In genomic region chr3:152296382-152296781, GRCh38 we compare ENCODE assay signal across 14 cellular contexts. TPM values are rescaled to one million over a fixed set of nuclear protein-coding genes. Genes with fewer than 3 reads are reported as not detected.
DNase-seq lines count a peak whose midpoint lies in the region; ATAC-seq and TF ChIP-seq lines count a peak whose summit lies in the region.
"Had no signal": no experiment of that assay in that cellular context is flagged by ENCODE, and none has a peak within 500 bp of the region (broad histone marks: within the 10 kb centered on the region; RNA-seq: fewer than 3 reads in every experiment).

No MANE protein-coding gene starts in this region.

- peak overlapping the region; percentile 22 for H3K4me3 Mint-ChIP-seq in activated T-cell treated with anti-CD3 and anti-CD28 coated beads, Interleukin-2, amount 50 U/mL, for 4 hours
- H3K4me3 Mint-ChIP-seq in activated B cell treated with CpG ODN at 0.5 μM for 24 hours = no peak overlapping the region
- peak overlapping the region; percentile 51 to 83 (median 71) for H3K4me3 Mint-ChIP-seq in immature natural killer cell

- no peaks in the 10 kb centered on the region for H3K36me3 ChIP-seq in thoracic aorta

- CTCF ChIA-PET in activated B cell treated with CpG ODN at 0.5 μM for 24 hours (lab: Charles Lee) = interaction anchor here (0.6 kb wide), 1 partner anchor 41 kb away, joined by 3 read pairs; no protein-coding TSS in a partner anchor

- POLR2A ChIA-PET in activated B cell treated with CpG ODN at 0.5 μM for 24 hours (lab: Charles Lee) = interaction anchor here (0.6 to 1.8 kb wide), 4 partner anchors 8 to 64 kb away, joined by 4 to 12 read pairs (median 6); no protein-coding TSS in a partner anchor

- peaks cover 52% of the 10 kb centered on the region for H3K36me3 Mint-ChIP-seq in activated T-cell treated with anti-CD3 and anti-CD28 coated beads, Interleukin-2, amount 50 U/mL, for 4 hours (ENCODE audit: insufficient read depth)
- H3K36me3 Mint-ChIP-seq in activated B cell treated with CpG ODN at 0.5 μM for 24 hours (ENCODE audit: low read depth) (peaks cover 48% of the 10 kb centered on the region), immature natural killer cell (peaks cover 3 to 20% (median 15%) of the 10 kb centered on the region in 3 donors)

- H3K27ac Mint-ChIP-seq in activated B cell treated with CpG ODN at 0.5 μM for 24 hours (peak overlapping the region; percentile 8), immature natural killer cell (peak overlapping the region; percentile 63 to 90 (median 83))

- H3K9me3 ChIP-seq in thoracic aorta = no peaks in the 10 kb centered on the region
- H3K9me3 ChIP-seq: Peyer's patch, tibial nerve had no signal

- H3K9me3 Mint-ChIP-seq in activated T-cell treated with anti-CD3 and anti-CD28 coated beads, Interleukin-2, amount 50 U/mL, for 4 hours = no peaks in the 10 kb centered on the region
- no peaks in the 10 kb centered on the region for H3K9me3 Mint-ChIP-seq in activated B cell treated with CpG ODN at 0.5 μM for 24 hours
- no peaks in the 10 kb centered on the region for H3K9me3 Mint-ChIP-seq in immature natural killer cell

- no peaks in the 10 kb centered on the region for H3K27me3 ChIP-seq in thoracic aorta (replicated peaks; ENCODE audit: insufficient read depth)
- H3K27me3 ChIP-seq: Peyer's patch, tibial nerve had no signal

- no peak for ATAC-seq in activated T-cell treated with anti-CD3 and anti-CD28 coated beads, Interleukin-2, amount 50 U/mL, for 4 hours
- ATAC-seq in activated B cell treated with CpG ODN at 0.5 μM for 24 hours (ENCODE audit: low read depth) = no peak
- ATAC-seq in thoracic aorta (ENCODE audit: insufficient number of reproducible peaks, low FRiP score, low read depth) = no peak
- ATAC-seq: left ventricle myocardium superior had no signal

- H3K4me1 ChIP-seq in thoracic aorta (ENCODE audit: control insufficient read depth in 1 of 2, low read depth in 2 of 2) = peaks cover 75 to 86% of the 10 kb centered on the region in 2 donors

- peak overlapping the region; percentile 48 to 83 for H3K27ac ChIP-seq in thoracic aorta

- H3K4me3 ChIP-seq in thoracic aorta = no peak overlapping the region
- H3K4me3 ChIP-seq: Peyer's patch, tibial nerve had no signal

- H3K4me1 Mint-ChIP-seq in activated T-cell treated with anti-CD3 and anti-CD28 coated beads, Interleukin-2, amount 50 U/mL, for 4 hours (ENCODE audit: low read depth) = peaks cover 84% of the 10 kb centered on the region
- H3K4me1 Mint-ChIP-seq in activated B cell treated with CpG ODN at 0.5 μM for 24 hours (peaks cover 85% of the 10 kb centered on the region), immature natural killer cell (peaks cover 89 to 92% of the 10 kb centered on the region in 2 donors)

- TF ChIP-seq CTCF in activated B cell treated with CpG ODN at 0.5 μM for 24 hours (IDR thresholded peaks at IDR 0.05) = no peak
- TF ChIP-seq CTCF in thoracic aorta (IDR thresholded peaks at IDR 0.05) = no peak

- H3K27me3 Mint-ChIP-seq in activated T-cell treated with anti-CD3 and anti-CD28 coated beads, Interleukin-2, amount 50 U/mL, for 4 hours (ENCODE audit: low read depth) = no peaks in the 10 kb centered on the region
- H3K27me3 Mint-ChIP-seq in activated B cell treated with CpG ODN at 0.5 μM for 24 hours = no peaks in the 10 kb centered on the region
- H3K27me3 Mint-ChIP-seq in immature natural killer cell (ENCODE audit: low read depth in 3 of 3) = peaks cover 0 to 2% (median 2%) of the 10 kb centered on the region in 3 donors

- intact Hi-C loops in activated B cell treated with CpG ODN at 0.5 μM for 24 hours (cut with micrococcal nuclease) = loop anchor here (10.0 kb wide), 1 partner anchor 222 kb away; no protein-coding TSS in a partner anchor

- no peak for DNase-seq in activated T-cell treated with anti-CD3 and anti-CD28 coated beads, Interleukin-2, amount 50 U/mL, for 4 hours
- DNase-seq in activated T-cell treated with anti-CD3 and anti-CD28 coated beads, Interleukin-2, amount 50 U/mL, for 1 hour = no peak
- DNase-seq in activated B cell treated with CpG ODN at 0.5 μM for 24 hours (no peak), immature natural killer cell (no peak), thoracic aorta (ENCODE audit: low spot score) (no peak), hippocampal formation (lab: John Stamatoyannopoulos, UW) (no peak), putamen (ENCODE audit: low spot score) (no peak), NCI-H146 treated with DMSO at 0.1 percent for 48 hours (lab: John Stamatoyannopoulos, UW; ENCODE audit: unreplicated experiment) (no peak)
- DNase-seq: amygdala, DMS153, left ventricle myocardium superior, T1000 had no signal

RNA-seq across cellular contexts. Expression of gene MBNL1, which starts 27.7 kb away (rescaled TPM):
- total RNA-seq in activated T-cell treated with anti-CD3 and anti-CD28 coated beads, Interleukin-2, amount 50 U/mL, for 4 hours = 100 to 1,000 TPM; 343 to 376 (median 347) TPM
- total RNA-seq in activated B cell treated with CpG ODN at 0.5 μM for 24 hours (489 and 561 TPM in 2 replicates), thoracic aorta (1,000 to 10,000 TPM in 1 of 2 donors, 100 to 1,000 TPM in 1; 783 to 1,062 TPM)
- polyA plus RNA-seq in immature natural killer cell = 100 to 1,000 TPM; 270 to 399 (median 286) TPM
